ENCODE assay signal across 19 cellular contexts in the genomic region with DNA sequence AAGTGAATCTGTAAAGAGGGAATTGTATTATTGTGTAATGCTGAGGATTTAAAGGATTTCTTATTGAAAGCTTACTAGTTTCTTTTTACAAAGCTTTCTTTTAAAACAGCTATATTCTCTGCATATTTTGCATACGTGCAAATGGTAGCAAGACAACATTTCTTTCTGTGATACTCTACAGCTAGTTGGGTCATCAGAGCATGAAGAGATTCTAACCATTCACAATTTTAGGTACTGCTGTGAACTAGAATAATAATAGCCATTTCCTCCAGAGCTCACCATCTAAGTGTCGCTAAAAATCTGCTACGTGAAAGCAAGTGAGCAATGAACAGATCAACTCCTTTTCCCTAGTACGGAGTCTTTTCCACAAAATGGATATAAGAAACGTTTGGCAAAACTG.
"Had no signal": no experiment of that assay in that cellular context is flagged by ENCODE, and none has a peak within 500 bp of the region (broad histone marks: within the 10 kb centered on the region; RNA-seq: fewer than 3 reads in every experiment).

No MANE protein-coding gene starts in this region.

- ATAC-seq: heart right ventricle; left lobe of liver; natural killer cell; stimulated activated naive B cell treated with anti-CD40 and anti-IgM and Interleukin-4, amounts not matched to agents 10 μg/mL and 1 μg/mL and 100 μg/mL, for 72 hours; stimulated activated naive CD8-positive, alpha-beta T cell treated with anti-CD3 and anti-CD28 coated beads, Interleukin-15, amount 100 ng/mL, for 72 hours had no signal

- DNase-seq: dorsolateral prefrontal cortex; effector CD8-positive, alpha-beta T cell; heart right ventricle; hypothalamus; natural killer cell; nucleus accumbens; ovary; sigmoid colon; stimulated activated CD4-positive, alpha-beta T cell treated with anti-CD3 and anti-CD28 coated beads, Interleukin-2, amount 100 ng/mL, for 24 hours; stimulated activated CD4-positive, alpha-beta T cell treated with anti-CD3 and anti-CD28 coated beads, Interleukin-4, amount 100 ng/mL, for 4 hours; stimulated activated naive B cell treated with anti-CD40 and anti-IgM and Interleukin-4, amounts not matched to agents 10 μg/mL and 1 μg/mL and 100 μg/mL, for 72 hours; stimulated activated naive CD8-positive, alpha-beta T cell treated with anti-CD3 and anti-CD28 coated beads, Interleukin-15, amount 100 ng/mL, for 72 hours; testis; transverse colon had no signal

- H3K36me3 Mint-ChIP-seq: natural killer cell; neural progenitor cell; stimulated activated naive B cell treated with anti-CD40 and anti-IgM and Interleukin-4, amounts not matched to agents 10 μg/mL and 1 μg/mL and 100 μg/mL, for 72 hours had no signal

- H3K9ac ChIP-seq: neural progenitor cell had no signal

- H3K36me3 ChIP-seq: heart right ventricle, neural progenitor cell, ovary, right atrium auricular region, sigmoid colon, transverse colon had no signal

- H3K9me3 ChIP-seq: ovary, testis, transverse colon had no signal

- H3K27me3 ChIP-seq: heart right ventricle, neural progenitor cell, ovary, right atrium auricular region, sigmoid colon, testis, transverse colon had no signal

- H3K4me1 Mint-ChIP-seq: natural killer cell; neural progenitor cell; stimulated activated naive B cell treated with anti-CD40 and anti-IgM and Interleukin-4, amounts not matched to agents 10 μg/mL and 1 μg/mL and 100 μg/mL, for 72 hours; stimulated activated naive CD8-positive, alpha-beta T cell treated with anti-CD3 and anti-CD28 coated beads, Interleukin-15, amount 100 ng/mL, for 72 hours had no signal

- H3K27ac ChIP-seq: coronary artery, dorsolateral prefrontal cortex, neural progenitor cell, ovary, right atrium auricular region, skin epidermis, testis, transverse colon had no signal

- H3K4me3 Mint-ChIP-seq: natural killer cell; neural progenitor cell; stimulated activated naive B cell treated with anti-CD40 and anti-IgM and Interleukin-4, amounts not matched to agents 10 μg/mL and 1 μg/mL and 100 μg/mL, for 72 hours; stimulated activated naive CD8-positive, alpha-beta T cell treated with anti-CD3 and anti-CD28 coated beads, Interleukin-15, amount 100 ng/mL, for 72 hours had no signal

- H2AFZ ChIP-seq: neural progenitor cell had no signal

- H3K4me3 ChIP-seq: coronary artery, dorsolateral prefrontal cortex, heart right ventricle, neural progenitor cell, ovary, right atrium auricular region, sigmoid colon, skin epidermis, testis, transverse colon had no signal

- H3K4me1 ChIP-seq: neural progenitor cell, right atrium auricular region, testis, transverse colon had no signal

- H3K9me3 Mint-ChIP-seq: stimulated activated naive CD8-positive, alpha-beta T cell treated with anti-CD3 and anti-CD28 coated beads, Interleukin-15, amount 100 ng/mL, for 72 hours had no signal

- H3K27ac Mint-ChIP-seq: natural killer cell; neural progenitor cell; stimulated activated naive B cell treated with anti-CD40 and anti-IgM and Interleukin-4, amounts not matched to agents 10 μg/mL and 1 μg/mL and 100 μg/mL, for 72 hours had no signal

- H3K4me2 ChIP-seq: neural progenitor cell had no signal
